Comparison of ENCODE assay signal across 27 cellular contexts in genomic region chr14:36751920-36752319, GRCh38.
"Had no signal": no experiment of that assay in that cellular context is flagged by ENCODE, and none has a peak within 500 bp of the region (broad histone marks: within the 10 kb centered on the region; RNA-seq: fewer than 3 reads in every experiment).

No MANE protein-coding gene starts in this region.

- H3K36me3 ChIP-seq: colonic mucosa, esophagus muscularis mucosa, gastrocnemius medialis, neutrophil, pancreas, prostate gland, right atrium auricular region, suprapubic skin, transverse colon, vagina had no signal

- DNase-seq: colonic mucosa; effector CD8-positive, alpha-beta T cell; endodermal cell; gastrocnemius medialis; head of caudate nucleus; mesenchymal stem cell; mucosa of descending colon; naive B cell; pancreas; stimulated activated CD4-positive, alpha-beta T cell treated with anti-CD3 and anti-CD28 coated beads, Interleukin-12 subunit alpha, Interleukin-12 subunit beta, amount 100 ng/mL, for 4 hours; stimulated activated CD4-positive, alpha-beta T cell treated with anti-CD3 and anti-CD28 coated beads, Interleukin-1b, Interleukin-23, amount 100 ng/mL, for 48 hours; stimulated activated CD4-positive, alpha-beta T cell treated with anti-CD3 and anti-CD28 coated beads, Interleukin-4, amount 100 ng/mL, for 1 hour; stimulated activated CD8-positive, alpha-beta memory T cell treated with anti-CD3 and anti-CD28 coated beads, Interleukin-4, amount 100 ng/mL, for 48 hours; stimulated activated naive CD4-positive, alpha-beta T cell; stimulated activated naive CD8-positive, alpha-beta T cell treated with anti-CD3 and anti-CD28 coated beads, Interleukin-15, amount 100 ng/mL, for 72 hours; transverse colon had no signal

- H3K27ac ChIP-seq: esophagus muscularis mucosa, gastrocnemius medialis, neutrophil, pancreas, prostate gland, right atrium auricular region, suprapubic skin, vagina had no signal

- H3K4me1 ChIP-seq: esophagus muscularis mucosa, gastrocnemius medialis, pancreas, right atrium auricular region, suprapubic skin, vagina had no signal

- H3K9me3 ChIP-seq: colonic mucosa, esophagus muscularis mucosa, gastrocnemius medialis, mucosa of descending colon, neutrophil, pancreas, prostate gland, right atrium auricular region, suprapubic skin, transverse colon, vagina had no signal

- H3K4me2 ChIP-seq: smooth muscle cell had no signal

- H3K27me3 ChIP-seq: colonic mucosa, esophagus muscularis mucosa, gastrocnemius medialis, neutrophil, pancreas, right atrium auricular region, suprapubic skin, transverse colon, vagina had no signal

- ATAC-seq: gastrocnemius medialis; left lobe of liver; natural killer cell treated with Interleukin-12 subunit alpha and Interleukin-12 subunit beta and Interleukin-15 and Interleukin-18, amount 100 ng/mL, for 72 hours; pancreas; sciatic nerve; stimulated activated naive CD8-positive, alpha-beta T cell treated with anti-CD3 and anti-CD28 coated beads, Interleukin-15, amount 100 ng/mL, for 72 hours had no signal

- H3K4me3 ChIP-seq: colonic mucosa, esophagus muscularis mucosa, gastrocnemius medialis, lung, mucosa of descending colon, pancreas, prostate gland, right atrium auricular region, smooth muscle cell, suprapubic skin, transverse colon, vagina had no signal
